In genomic region chr3:81742581-81742980, GRCh38 we compare ENCODE assay signal across 13 cellular contexts. TPM values are rescaled to one million over a fixed set of nuclear protein-coding genes. Genes with fewer than 3 reads are reported as not detected.
A peak's percentile ranks its signal among the peaks of the same experiment; 100 is the strongest.
DNase-seq lines count a peak whose midpoint lies in the region; ATAC-seq and TF ChIP-seq lines count a peak whose summit lies in the region.
"Had no signal": no experiment of that assay in that cellular context is flagged by ENCODE, and none has a peak within 500 bp of the region (broad histone marks: within the 10 kb centered on the region; RNA-seq: fewer than 3 reads in every experiment).

No MANE protein-coding gene starts in this region.

- no peak for DNase-seq in Calu3
- peak; percentile 23 for DNase-seq in fibroblast of pulmonary artery (ENCODE audit: low read depth)
- DNase-seq in gastrocnemius medialis, result no peak
- DNase-seq in HK-2 (ENCODE audit: unreplicated experiment), result no peak
- no peak for DNase-seq in stimulated activated CD4-positive, alpha-beta T cell treated with anti-CD3 and anti-CD28 coated beads, Interleukin-15, amount 100 ng/mL, for 24 hours
- no peak for DNase-seq in testis
- DNase-seq: activated CD4-positive, alpha-beta T cell treated with anti-CD3 and anti-CD28 coated beads for 36 hours; activated T-cell treated with anti-CD3 and anti-CD28 coated beads, Interleukin-2, amount 50 U/mL, for 72 hours; natural killer cell; NCI-H2081 treated with DMSO at 0.1 percent for 48 hours had no signal

- in situ Hi-C loops in gastrocnemius medialis (cut with MboI; ENCODE audit: low sequenced_read_pairs in 4 of 4), result no loop called here

- H3K4me3 ChIP-seq in fibroblast of pulmonary artery (replicated peaks; ENCODE audit: low read depth, low read length) (no peak overlapping the region), gastrocnemius medialis (peak overlapping the region; percentile 15 to 33 (median 27)), testis (no peak overlapping the region)
- H3K4me3 ChIP-seq: BLaER1 had no signal

- TF ChIP-seq CTCF in Calu3 (IDR thresholded peaks at IDR 0.05; ENCODE audit: unreplicated experiment), result no peak
- no peak for TF ChIP-seq CTCF in fibroblast of pulmonary artery (IDR thresholded peaks at IDR 0.05; ENCODE audit: low read length, missing control alignments)
- TF ChIP-seq CTCF in gastrocnemius medialis (IDR thresholded peaks at IDR 0.05 in 4 of 5, conservative IDR thresholded peaks at IDR 0.05 in 1 of 5), result no peak
- TF ChIP-seq CTCF in testis (IDR thresholded peaks at IDR 0.05), result no peak

- H3K9me3 ChIP-seq in gastrocnemius medialis (no peaks in the 10 kb centered on the region), testis (no peaks in the 10 kb centered on the region)

- CTCF ChIA-PET in Calu3 (lab: Charles Lee), result no interaction called here

- TF ChIP-seq POLR2A in gastrocnemius medialis (IDR thresholded peaks at IDR 0.05) (no peak), testis (IDR thresholded peaks at IDR 0.05) (no peak)

- no peaks in the 10 kb centered on the region for H3K36me3 Mint-ChIP-seq in Calu3 (ENCODE audit: insufficient read depth, unreplicated experiment)
- H3K36me3 Mint-ChIP-seq: natural killer cell had no signal

- H3K27ac ChIP-seq in gastrocnemius medialis, result peak overlapping the region; percentile 86 to 92 (median 90)
- peak overlapping the region in 1 of 2 donors; percentile 80 for H3K27ac ChIP-seq in testis
- H3K27ac ChIP-seq: BLaER1 had no signal

- H3K4me1 ChIP-seq in gastrocnemius medialis (peaks cover 64 to 73% of the 10 kb centered on the region in 2 donors), testis (peaks cover 23% of the 10 kb centered on the region)
- H3K4me1 ChIP-seq: BLaER1 had no signal

- no TSS peak for BruUV-seq in Calu3 (replicated peaks; lab: Mats Ljungman, UMichigan)

- H3K27me3 ChIP-seq in gastrocnemius medialis (no peaks in the 10 kb centered on the region), testis (no peaks in the 10 kb centered on the region)
- H3K27me3 ChIP-seq: BLaER1 had no signal

- 63 to 70% methylated on average over 6 of the region's 6 CpGs for WGBS in testis, 2 donors

- peak overlapping the region; percentile 92 for H3K27ac Mint-ChIP-seq in Calu3 (ENCODE audit: unreplicated experiment)
- H3K27ac Mint-ChIP-seq: activated CD4-positive, alpha-beta T cell treated with anti-CD3 and anti-CD28 coated beads for 36 hours; activated T-cell treated with anti-CD3 and anti-CD28 coated beads, Interleukin-2, amount 50 U/mL, for 72 hours; natural killer cell had no signal

- intact Hi-C loops in Calu3 (cut with micrococcal nuclease; ENCODE audit: unreplicated experiment), result no loop called here
- intact Hi-C loops in gastrocnemius medialis (cut with DNase I; ENCODE audit: low total_unique reads), result no loop called here
- intact Hi-C loops in testis (cut with DNase I; ENCODE audit: low total_unique reads), result no loop called here

- no peak overlapping the region for H3K4me3 Mint-ChIP-seq in Calu3 (ENCODE audit: low read depth, unreplicated experiment)
- H3K4me3 Mint-ChIP-seq: activated CD4-positive, alpha-beta T cell treated with anti-CD3 and anti-CD28 coated beads for 36 hours; activated T-cell treated with anti-CD3 and anti-CD28 coated beads, Interleukin-2, amount 50 U/mL, for 72 hours; natural killer cell had no signal

- H3K4me1 Mint-ChIP-seq in Calu3 (ENCODE audit: low read depth, unreplicated experiment), result peaks cover 19% of the 10 kb centered on the region

- no peaks in the 10 kb centered on the region for H3K9me3 Mint-ChIP-seq in Calu3 (ENCODE audit: low read depth, unreplicated experiment)
- H3K9me3 Mint-ChIP-seq: activated T-cell treated with anti-CD3 and anti-CD28 coated beads, Interleukin-2, amount 50 U/mL, for 72 hours; natural killer cell had no signal

- H3K36me3 ChIP-seq in gastrocnemius medialis (no peaks in the 10 kb centered on the region), testis (ENCODE audit: low read depth, missing control alignments) (no peaks in the 10 kb centered on the region)

- peak; percentile 16; the same call in 2 of the 3 replicates for ATAC-seq in SK-N-SH treated with all-trans-retinoic acid at 6 μM for 48 hours
- no peak for ATAC-seq in gastrocnemius medialis
- ATAC-seq in GM19397 (IDR thresholded peaks at IDR 0.05; ENCODE audit: unreplicated experiment), result no peak
- ATAC-seq: activated CD4-positive, alpha-beta T cell treated with anti-CD3 and anti-CD28 coated beads for 36 hours; activated T-cell treated with anti-CD3 and anti-CD28 coated beads, Interleukin-2, amount 50 U/mL, for 72 hours; natural killer cell had no signal

- H3K27me3 Mint-ChIP-seq in Calu3 (ENCODE audit: unreplicated experiment), result no peaks in the 10 kb centered on the region
- H3K27me3 Mint-ChIP-seq: activated CD4-positive, alpha-beta T cell treated with anti-CD3 and anti-CD28 coated beads for 36 hours had no signal

TF ChIP-seq in SK-N-SH treated with all-trans-retinoic acid at 6 μM for 48 hours, 23 proteins besides CTCF, POLR2A, EP300 and RAD21 (continues in another document):
- no peak for TF ChIP-seq GLIS3 (CRISPR knock-in tag; IDR thresholded peaks at IDR 0.05)
- TF ChIP-seq ZNF565 (CRISPR knock-in tag; conservative IDR thresholded peaks at IDR 0.05; ENCODE audit: low read depth), result no peak
- TF ChIP-seq ZFP30 (CRISPR knock-in tag; IDR thresholded peaks at IDR 0.05), result no peak
- no peak for TF ChIP-seq ARNTL (CRISPR knock-in tag; IDR thresholded peaks at IDR 0.05; ENCODE audit: borderline replicate concordance, low read depth)
- TF ChIP-seq ISL1 (CRISPR knock-in tag; IDR thresholded peaks at IDR 0.05), result no peak
- TF ChIP-seq RARB (CRISPR knock-in tag; IDR thresholded peaks at IDR 0.05), result no peak
- no peak for TF ChIP-seq TSHZ2 (CRISPR knock-in tag; IDR thresholded peaks at IDR 0.05)
- TF ChIP-seq OSR1 (CRISPR knock-in tag; IDR thresholded peaks at IDR 0.05), result no peak
- TF ChIP-seq CSDC2 (CRISPR knock-in tag; IDR thresholded peaks at IDR 0.05), result no peak
- TF ChIP-seq TCF4 (CRISPR knock-in tag; IDR thresholded peaks at IDR 0.05; ENCODE audit: borderline replicate concordance), result no peak
- no peak for TF ChIP-seq ZC3H10 (CRISPR knock-in tag; IDR thresholded peaks at IDR 0.05)
- TF ChIP-seq ZFP3 (CRISPR knock-in tag; IDR thresholded peaks at IDR 0.05), result no peak
- no peak for TF ChIP-seq TOX (CRISPR knock-in tag; IDR thresholded peaks at IDR 0.05; ENCODE audit: borderline replicate concordance)
- TF ChIP-seq, protein P1, sequence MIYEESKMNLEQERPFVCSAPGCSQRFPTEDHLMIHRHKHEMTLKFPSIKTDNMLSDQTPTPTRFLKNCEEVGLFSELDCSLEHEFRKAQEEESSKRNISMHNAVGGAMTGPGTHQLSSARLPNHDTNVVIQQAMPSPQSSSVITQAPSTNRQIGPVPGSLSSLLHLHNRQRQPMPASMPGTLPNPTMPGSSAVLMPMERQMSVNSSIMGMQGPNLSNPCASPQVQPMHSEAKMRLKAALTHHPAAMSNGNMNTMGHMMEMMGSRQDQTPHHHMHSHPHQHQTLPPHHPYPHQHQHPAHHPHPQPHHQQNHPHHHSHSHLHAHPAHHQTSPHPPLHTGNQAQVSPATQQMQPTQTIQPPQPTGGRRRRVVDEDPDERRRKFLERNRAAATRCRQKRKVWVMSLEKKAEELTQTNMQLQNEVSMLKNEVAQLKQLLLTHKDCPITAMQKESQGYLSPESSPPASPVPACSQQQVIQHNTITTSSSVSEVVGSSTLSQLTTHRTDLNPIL (CRISPR knock-in tag; IDR thresholded peaks at IDR 0.05; ENCODE audit: low read depth), result no peak
- TF ChIP-seq, protein P2, sequence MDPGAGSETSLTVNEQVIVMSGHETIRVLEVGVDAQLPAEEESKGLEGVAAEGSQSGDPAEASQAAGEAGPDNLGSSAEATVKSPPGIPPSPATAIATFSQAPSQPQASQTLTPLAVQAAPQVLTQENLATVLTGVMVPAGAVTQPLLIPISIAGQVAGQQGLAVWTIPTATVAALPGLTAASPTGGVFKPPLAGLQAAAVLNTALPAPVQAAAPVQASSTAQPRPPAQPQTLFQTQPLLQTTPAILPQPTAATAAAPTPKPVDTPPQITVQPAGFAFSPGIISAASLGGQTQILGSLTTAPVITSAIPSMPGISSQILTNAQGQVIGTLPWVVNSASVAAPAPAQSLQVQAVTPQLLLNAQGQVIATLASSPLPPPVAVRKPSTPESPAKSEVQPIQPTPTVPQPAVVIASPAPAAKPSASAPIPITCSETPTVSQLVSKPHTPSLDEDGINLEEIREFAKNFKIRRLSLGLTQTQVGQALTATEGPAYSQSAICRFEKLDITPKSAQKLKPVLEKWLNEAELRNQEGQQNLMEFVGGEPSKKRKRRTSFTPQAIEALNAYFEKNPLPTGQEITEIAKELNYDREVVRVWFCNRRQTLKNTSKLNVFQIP (CRISPR knock-in tag; IDR thresholded peaks at IDR 0.05; ENCODE audit: borderline replicate concordance, low read depth), result no peak
- TF ChIP-seq ZNF70 (CRISPR knock-in tag; IDR thresholded peaks at IDR 0.05), result no peak
- TF ChIP-seq PPARA (CRISPR knock-in tag; IDR thresholded peaks at IDR 0.05; ENCODE audit: borderline replicate concordance), result no peak
- no peak for TF ChIP-seq SNAI2 (CRISPR knock-in tag; IDR thresholded peaks at IDR 0.05)

RNA-seq across cellular contexts. Expression of gene GBE1, which starts 18.9 kb away (rescaled TPM):
- total RNA-seq in Calu3 (2022) (10.8 and 12.7 TPM in 2 replicates), gastrocnemius medialis (100 to 1,000 TPM; 127 to 319 (median 239) TPM), testis (10 to 100 TPM; 19.4 to 23.5 TPM)
- 14.1 TPM for polyA plus RNA-seq in testis (ENCODE audit: insufficient read depth, low read depth, low replicate concordance)

Comparison
In these comparisons a context has a peak if more than half of its experiments do, and no peak if none do; other contexts are left out.
1. H3K4me3 ChIP-seq: peak in gastrocnemius medialis (4 of 4); none in fibroblast of pulmonary artery (single experiment) and testis (0 of 2).